15 cellular contexts compared by ENCODE assay signal in genomic region chr2:147320148-147320547, GRCh38.
"Had no signal": no experiment of that assay in that cellular context is flagged by ENCODE, and none has a peak within 500 bp of the region (broad histone marks: within the 10 kb centered on the region; RNA-seq: fewer than 3 reads in every experiment).

No MANE protein-coding gene starts in this region.

- H3K36me3 ChIP-seq: esophagus squamous epithelium, prostate gland, right lobe of liver, tibial artery, upper lobe of left lung, vagina had no signal

- ATAC-seq: effector memory CD8-positive, alpha-beta T cell; left colon; left ventricle myocardium superior; naive thymus-derived CD4-positive, alpha-beta T cell; right lobe of liver; stimulated activated memory B cell treated with anti-CD40 and anti-IgM and Interleukin-4, amounts not matched to agents 10 μg/mL and 1 μg/mL and 100 μg/mL, for 72 hours had no signal

- H3K4me3 ChIP-seq: esophagus squamous epithelium, prostate gland, right lobe of liver, tibial artery, upper lobe of left lung, vagina had no signal

- FAIRE-seq: kidney had no signal

- DNase-seq: effector memory CD8-positive, alpha-beta T cell; esophagus squamous epithelium; foreskin fibroblast; kidney; left colon; left ventricle myocardium superior; naive thymus-derived CD4-positive, alpha-beta T cell; nephron progenitor cell; right lobe of liver; stimulated activated CD4-positive, alpha-beta T cell treated with anti-CD3 and anti-CD28 coated beads, Interleukin-4, amount 100 ng/mL, for 1 hour; tibial artery; upper lobe of left lung had no signal

- H3K27me3 ChIP-seq: esophagus squamous epithelium, right lobe of liver, tibial artery, upper lobe of left lung, vagina had no signal
